8 cellular contexts compared by ENCODE assay signal in the genomic region with DNA sequence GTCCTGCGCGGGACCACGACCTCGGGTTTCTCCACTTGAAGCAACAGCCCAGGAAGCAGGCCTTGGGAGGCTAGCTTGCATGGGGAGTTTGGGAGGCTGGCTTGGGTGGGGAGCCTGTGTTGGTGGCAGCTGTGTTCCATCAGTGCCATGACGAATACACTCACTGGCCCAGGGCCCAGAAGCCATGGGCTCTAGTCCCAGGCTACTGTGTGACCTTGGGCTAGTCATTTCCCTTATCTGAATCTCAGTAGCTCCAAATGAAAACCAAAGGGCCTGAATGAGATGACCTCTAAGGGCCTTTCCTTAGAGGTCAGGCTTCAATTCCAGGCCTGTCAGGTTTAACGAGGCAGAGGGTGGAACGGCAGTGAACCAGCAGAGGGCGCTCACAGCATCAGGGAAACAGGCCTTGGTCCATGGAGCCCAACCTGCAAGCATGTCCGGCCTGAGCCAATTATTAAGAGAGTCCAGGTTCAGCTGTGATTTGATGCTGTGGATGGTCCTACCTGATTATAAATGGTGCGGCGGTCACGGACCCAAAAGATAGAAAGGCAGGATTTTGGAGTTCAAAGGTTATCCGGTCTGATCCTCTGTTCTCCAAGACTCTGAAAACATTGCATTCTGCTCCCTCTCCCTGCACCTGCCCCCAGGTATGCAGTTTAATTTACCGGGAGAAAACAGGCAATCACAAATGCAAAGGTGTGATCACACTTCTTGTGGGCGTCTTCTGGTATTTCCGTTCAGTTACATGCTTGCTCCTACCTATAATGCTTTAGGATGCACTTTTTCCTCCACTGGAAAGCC. TPM values are rescaled to one million over a fixed set of nuclear protein-coding genes. Genes with fewer than 3 reads are reported as not detected.
DNase-seq lines count a peak whose midpoint lies in the region; ATAC-seq, FAIRE-seq and TF ChIP-seq lines count a peak whose summit lies in the region.

No MANE protein-coding gene starts in this region.

- H3K27me3 Mint-ChIP-seq in activated T-helper 1 cell treated with anti-CD3 and anti-CD28 coated beads, Interleukin-12 subunit alpha, Interleukin-12 subunit beta, Interleukin-2, Interleukin-4 antibody, amounts not matched to agents 30 ng/mL and 10 ng/mL and 1 ng/mL, durations not matched to agents 14 hours and 24 hours and 36 hours (ENCODE audit: insufficient read depth): peaks cover 4% of the 10 kb centered on the region

- 42 to 53% (median 47%) methylated on average over 15 to 16 of the region's 16 CpGs for WGBS in heart left ventricle, 4 donors

- peaks cover 0 to 14% (median under 1%) of the 10 kb centered on the region in 12 donors for H3K4me1 ChIP-seq in heart left ventricle

- ATAC-seq in GM19324 (IDR thresholded peaks at IDR 0.05; ENCODE audit: low FRiP score, unreplicated experiment): peak; percentile 72
- peak; percentile 87 for ATAC-seq in HG03354 (IDR thresholded peaks at IDR 0.05; ENCODE audit: poor library complexity, severe bottlenecking, unreplicated experiment)
- ATAC-seq in heart left ventricle: peak in 3 of 4 donors; percentile 25 to 38 (median 34)

- DNase-seq in D721Med (ENCODE audit: insufficient read length, low spot score) (peak; percentile 41), OCI-M1 (lab: John Stamatoyannopoulos, UW) (peak; percentile 82), heart left ventricle (peak; percentile 41 to 68 (median 55)), globus pallidus (ENCODE audit: low spot score) (no peak)
- peak; percentile 40 for DNase-seq in activated T-helper 1 cell treated with anti-CD3 and anti-CD28 coated beads, Interleukin-12 subunit alpha, Interleukin-12 subunit beta, Interleukin-2, Interleukin-4 antibody, amounts not matched to agents 30 ng/mL and 10 ng/mL and 1 ng/mL, durations not matched to agents 14 hours and 24 hours and 36 hours (ENCODE audit: low spot score)
- DNase-seq in stimulated activated CD4-positive, alpha-beta T cell treated with anti-CD3 and anti-CD28 coated beads, Interleukin-15, amount 100 ng/mL, for 24 hours: peak; percentile 83

- H3K4me3 Mint-ChIP-seq in activated T-helper 1 cell treated with anti-CD3 and anti-CD28 coated beads, Interleukin-12 subunit alpha, Interleukin-12 subunit beta, Interleukin-2, Interleukin-4 antibody, amounts not matched to agents 30 ng/mL and 10 ng/mL and 1 ng/mL, durations not matched to agents 14 hours and 24 hours and 36 hours: no peak overlapping the region

- no peak overlapping the region for H3K4me3 ChIP-seq in heart left ventricle

- H3K27ac Mint-ChIP-seq in activated T-helper 1 cell treated with anti-CD3 and anti-CD28 coated beads, Interleukin-12 subunit alpha, Interleukin-12 subunit beta, Interleukin-2, Interleukin-4 antibody, amounts not matched to agents 30 ng/mL and 10 ng/mL and 1 ng/mL, durations not matched to agents 14 hours and 24 hours and 36 hours: no peak overlapping the region

- peaks cover 15% of the 10 kb centered on the region for H3K4me1 Mint-ChIP-seq in activated T-helper 1 cell treated with anti-CD3 and anti-CD28 coated beads, Interleukin-12 subunit alpha, Interleukin-12 subunit beta, Interleukin-2, Interleukin-4 antibody, amounts not matched to agents 30 ng/mL and 10 ng/mL and 1 ng/mL, durations not matched to agents 14 hours and 24 hours and 36 hours (ENCODE audit: low read depth)

- H3K27me3 ChIP-seq in heart left ventricle: no peaks in the 10 kb centered on the region

- H3K36me3 Mint-ChIP-seq in activated T-helper 1 cell treated with anti-CD3 and anti-CD28 coated beads, Interleukin-12 subunit alpha, Interleukin-12 subunit beta, Interleukin-2, Interleukin-4 antibody, amounts not matched to agents 30 ng/mL and 10 ng/mL and 1 ng/mL, durations not matched to agents 14 hours and 24 hours and 36 hours (ENCODE audit: low read depth): no peaks in the 10 kb centered on the region

- no peaks in the 10 kb centered on the region for H3K36me3 ChIP-seq in heart left ventricle

- FAIRE-seq in D721Med (lab: Jason Lieb, UNC): no peak

- TF ChIP-seq CTCF in D721Med (IDR thresholded peaks at IDR 0.05; ENCODE audit: insufficient read depth, missing control alignments) (peak; percentile 70), heart left ventricle (IDR thresholded peaks at IDR 0.05) (peak; percentile 39 to 72 (median 63))

- intact Hi-C loops in activated T-helper 1 cell treated with anti-CD3 and anti-CD28 coated beads, Interleukin-12 subunit alpha, Interleukin-12 subunit beta, Interleukin-2, Interleukin-4 antibody, amounts not matched to agents 30 ng/mL and 10 ng/mL and 1 ng/mL, durations not matched to agents 14 hours and 24 hours and 36 hours (cut with micrococcal nuclease): loop anchor here (1.0 kb wide), 2 partner anchors 27 to 78 kb away; no protein-coding TSS in a partner anchor
- intact Hi-C loops in heart left ventricle (cut with DNase I): loop anchor here in 3 of 10 donors (2.0 kb wide), 1 partner anchor 27 kb away; no protein-coding TSS in a partner anchor

- no peak for TF ChIP-seq POLR2A in heart left ventricle (IDR thresholded peaks at IDR 0.05)

- H3K9me3 ChIP-seq in heart left ventricle: no peaks in the 10 kb centered on the region

- H3K9me3 Mint-ChIP-seq in activated T-helper 1 cell treated with anti-CD3 and anti-CD28 coated beads, Interleukin-12 subunit alpha, Interleukin-12 subunit beta, Interleukin-2, Interleukin-4 antibody, amounts not matched to agents 30 ng/mL and 10 ng/mL and 1 ng/mL, durations not matched to agents 14 hours and 24 hours and 36 hours: no peaks in the 10 kb centered on the region

- no peak overlapping the region for H3K27ac ChIP-seq in heart left ventricle

RNA-seq across cellular contexts. Expression of gene PTPN5, which starts 15.9 kb away (rescaled TPM):
- not detected in 2 replicates for total RNA-seq in activated T-helper 1 cell treated with anti-CD3 and anti-CD28 coated beads, Interleukin-12 subunit alpha, Interleukin-12 subunit beta, Interleukin-2, Interleukin-4 antibody, amounts not matched to agents 30 ng/mL and 10 ng/mL and 1 ng/mL, durations not matched to agents 14 hours and 24 hours and 36 hours
- 10 to 100 TPM in 1 of 9 donors, 1 to 10 TPM in 8; 2.3 to 18.5 (median 5.8) TPM for total RNA-seq in heart left ventricle
- 1 to 10 TPM; 4.7 to 5.4 TPM for polyA plus RNA-seq in heart left ventricle

RNA-seq across cellular contexts. Expression of gene IGSF22, which starts 49.7 kb away (rescaled TPM):
- total RNA-seq in activated T-helper 1 cell treated with anti-CD3 and anti-CD28 coated beads, Interleukin-12 subunit alpha, Interleukin-12 subunit beta, Interleukin-2, Interleukin-4 antibody, amounts not matched to agents 30 ng/mL and 10 ng/mL and 1 ng/mL, durations not matched to agents 14 hours and 24 hours and 36 hours: 0.81 and 0.86 TPM in 2 replicates
- total RNA-seq in heart left ventricle: 1 to 10 TPM in 3 of 9 donors, under 1 TPM in 6; 0.32 to 1.2 (median 0.82) TPM
- polyA plus RNA-seq in heart left ventricle: under 1 TPM; 0.24 to 0.50 TPM

Comparison
In these comparisons a context has a peak if more than half of its experiments do, and no peak if none do; other contexts are left out.
1. ATAC-seq: peak in every context shown above with its lines; median percentile 87 in HG03354; 72 in GM19324; 34 in heart left ventricle.